8 cellular contexts compared by ENCODE assay signal in genomic region chr1:58883037-58883887, GRCh38.
A peak's percentile ranks its signal among the peaks of the same experiment; 100 is the strongest.
DNase-seq lines count a peak whose midpoint lies in the region; ATAC-seq and TF ChIP-seq lines count a peak whose summit lies in the region.

No MANE protein-coding gene starts in this region.

- H3K9me3 Mint-ChIP-seq in activated CD4-positive, alpha-beta T cell treated with anti-CD3 and anti-CD28 coated beads for 36 hours (ENCODE audit: low read depth): no peaks in the 10 kb centered on the region

- H3K36me3 ChIP-seq in PC-9 (ENCODE audit: low read depth): no peaks in the 10 kb centered on the region
- H3K36me3 ChIP-seq in mesodermal cell (ENCODE audit: control insufficient read depth, insufficient read depth, low read length): no peaks in the 10 kb centered on the region

- H3K4me1 Mint-ChIP-seq in activated CD4-positive, alpha-beta T cell treated with anti-CD3 and anti-CD28 coated beads for 36 hours: peaks cover 33% of the 10 kb centered on the region

- TF ChIP-seq CTCF in PC-9 (conservative IDR thresholded peaks at IDR 0.05): no peak

- intact Hi-C loops in activated CD4-positive, alpha-beta T cell treated with anti-CD3 and anti-CD28 coated beads for 36 hours (cut with DNase I, micrococcal nuclease): no loop called here
- intact Hi-C loops in PC-9 (cut with micrococcal nuclease; ENCODE audit: unreplicated experiment): loop anchor here (1.0 to 5.0 kb wide), 5 partner anchors 20 to 549 kb away; no protein-coding TSS in a partner anchor

- 90 to 91% methylated on average over 11 to 12 of the region's 12 CpGs for WGBS in mesodermal cell (ENCODE audit: insufficient coverage in 2 of 2), 2 experiments

- peaks cover 68% of the 10 kb centered on the region for H3K4me1 ChIP-seq in PC-9 (replicated peaks; ENCODE audit: insufficient read depth)
- peaks cover 14% of the 10 kb centered on the region for H3K4me1 ChIP-seq in mesodermal cell (ENCODE audit: control insufficient read depth, insufficient read depth, low read length, poor library complexity, severe bottlenecking)

- no peaks in the 10 kb centered on the region for H3K36me3 Mint-ChIP-seq in activated CD4-positive, alpha-beta T cell treated with anti-CD3 and anti-CD28 coated beads for 36 hours (ENCODE audit: low read depth)

- peaks cover 6% of the 10 kb centered on the region for H3K79me2 ChIP-seq in PC-9 (ENCODE audit: low read depth)

- H3K9me3 ChIP-seq in PC-9 (ENCODE audit: insufficient read depth, low read depth) (no peaks in the 10 kb centered on the region), mesodermal cell (ENCODE audit: control insufficient read depth, low read length) (peaks cover 3% of the 10 kb centered on the region)

- DNase-seq in activated CD4-positive, alpha-beta T cell treated with anti-CD3 and anti-CD28 coated beads for 36 hours: peak; percentile 20
- DNase-seq in activated CD4-positive, alpha-beta T cell treated with anti-CD3 and anti-CD28 coated beads for 4 hours: no peak
- peak; percentile 87 to 98 for DNase-seq in PC-9
- peak; percentile 100 for DNase-seq in dermis blood vessel endothelial cell
- DNase-seq in stimulated activated CD4-positive, alpha-beta T cell treated with anti-CD3 and anti-CD28 coated beads, Interleukin-2, amount 100 ng/mL, for 24 hours: no peak
- no peak for DNase-seq in stimulated activated naive CD8-positive, alpha-beta T cell treated with anti-CD3 and anti-CD28 coated beads, Interleukin-15, Interleukin-2, amounts not matched to agents 100 U/mL and 50 U/mL, for 24 hours

- no peak for ATAC-seq in activated CD4-positive, alpha-beta T cell treated with anti-CD3 and anti-CD28 coated beads for 36 hours
- ATAC-seq in stimulated activated naive CD8-positive, alpha-beta T cell treated with anti-CD3 and anti-CD28 coated beads, Interleukin-15, Interleukin-2, amounts not matched to agents 100 U/mL and 50 U/mL, for 24 hours: no peak
- ATAC-seq in GM19023 (IDR thresholded peaks at IDR 0.05; ENCODE audit: unreplicated experiment): no peak

- peak overlapping the region; percentile 16; the same call in 1 of the 2 replicates for H3K4me3 ChIP-seq in PC-9
- no peak overlapping the region for H3K4me3 ChIP-seq in mesodermal cell (ENCODE audit: extremely low read depth, insufficient read depth, low read length, poor library complexity, severe bottlenecking)

- peaks cover 2% of the 10 kb centered on the region for H3K27me3 Mint-ChIP-seq in activated CD4-positive, alpha-beta T cell treated with anti-CD3 and anti-CD28 coated beads for 36 hours

- H2AFZ ChIP-seq in PC-9: 0 out of 2 replicates have a peak overlapping the region, but pooled peaks have one; percentile 30

- H3K27ac Mint-ChIP-seq in activated CD4-positive, alpha-beta T cell treated with anti-CD3 and anti-CD28 coated beads for 36 hours: no peak overlapping the region

- H3F3A ChIP-seq in PC-9 (ENCODE audit: insufficient read depth, low read depth): peaks cover 47% of the 10 kb centered on the region

- H3K27ac ChIP-seq in PC-9 (peak overlapping the region; percentile 99), mesodermal cell (ENCODE audit: low read depth, low read length, severe bottlenecking) (peak overlapping the region; percentile 85)

- CTCF ChIA-PET in activated CD4-positive, alpha-beta T cell treated with anti-CD3 and anti-CD28 coated beads for 36 hours (lab: Charles Lee): no interaction called here
- CTCF ChIA-PET in PC-9 (lab: Charles Lee): no interaction called here

- no peak overlapping the region for H3K4me3 Mint-ChIP-seq in activated CD4-positive, alpha-beta T cell treated with anti-CD3 and anti-CD28 coated beads for 36 hours

- peak overlapping the region; percentile 70 for H3K4me2 ChIP-seq in PC-9

- POLR2A ChIA-PET in activated CD4-positive, alpha-beta T cell treated with anti-CD3 and anti-CD28 coated beads for 36 hours (lab: Charles Lee): no interaction called here
- POLR2A ChIA-PET in PC-9 (lab: Charles Lee; ENCODE audit: unreplicated experiment): interaction anchor here (0.5 to 1.5 kb wide), 10 partner anchors 13 to 103 kb away, joined by 3 to 22 read pairs (median 7); partner anchors contain the start of gene JUN

- no peaks in the 10 kb centered on the region for H4K20me1 ChIP-seq in PC-9 (ENCODE audit: insufficient read depth)

- no peaks in the 10 kb centered on the region for H3K27me3 ChIP-seq in PC-9 (ENCODE audit: insufficient read depth, low read depth)

- BruUV-seq in PC-9 (replicated peaks; lab: Mats Ljungman, UMichigan): no TSS peak

- no peaks in the 10 kb centered on the region for H3K9me2 ChIP-seq in PC-9 (ENCODE audit: insufficient read depth)

Comparison
In these comparisons a context has a peak if more than half of its experiments do, and no peak if none do; other contexts are left out.
1. DNase-seq: peak in activated CD4-positive, alpha-beta T cell treated with anti-CD3 and anti-CD28 coated beads for 36 hours (single experiment), PC-9 (2 of 2) and dermis blood vessel endothelial cell (single experiment); none in activated CD4-positive, alpha-beta T cell treated with anti-CD3 and anti-CD28 coated beads for 4 hours (0 of 2), stimulated activated CD4-positive, alpha-beta T cell treated with anti-CD3 and anti-CD28 coated beads, Interleukin-2, amount 100 ng/mL, for 24 hours (0 of 2) and stimulated activated naive CD8-positive, alpha-beta T cell treated with anti-CD3 and anti-CD28 coated beads, Interleukin-15, Interleukin-2, amounts not matched to agents 100 U/mL and 50 U/mL, for 24 hours (single experiment).